ENCODE assay signal across 23 cellular contexts in genomic region chr18:39761273-39761672, GRCh38.
DNase-seq lines count a peak whose midpoint lies in the region; ATAC-seq, FAIRE-seq and TF ChIP-seq lines count a peak whose summit lies in the region.
"Had no signal": no experiment of that assay in that cellular context is flagged by ENCODE, and none has a peak within 500 bp of the region (broad histone marks: within the 10 kb centered on the region; RNA-seq: fewer than 3 reads in every experiment).

No MANE protein-coding gene starts in this region.

- no peak overlapping the region for H4K91ac ChIP-seq in trophoblast cell (ENCODE audit: low read depth, low read length)

- no peak overlapping the region for H2BK120ac ChIP-seq in trophoblast cell (ENCODE audit: insufficient read depth, low read length, poor library complexity)

- DNase-seq in mammary epithelial cell (peak; percentile 67), bronchial epithelial cell (ENCODE audit: low read depth) (peak; percentile 62), fibroblast of mammary gland (ENCODE audit: low read depth) (peak; percentile 22), trophoblast cell (peak; percentile 57 to 90), NCI-H2029 treated with DMSO at 0.1 percent for 48 hours (lab: John Stamatoyannopoulos, UW) (no peak), transverse colon (no peak)
- DNase-seq: ACHN; BE2C; C1 segment of cervical spinal cord; CD4-positive, CD25-positive, alpha-beta regulatory T cell; CD8-positive, alpha-beta memory T cell; COR-L47; DMS 273 treated with DMSO at 0.1 percent for 48 hours; DMS53; DND-41; EL; GM23248; IMR-90 had no signal

- dilution Hi-C loops in mammary epithelial cell (cut with HindIII; ENCODE audit: low sequenced_read_pairs), result no loop called here

- H3K18ac ChIP-seq in trophoblast cell (ENCODE audit: low read length), result no peak overlapping the region

- H3K9me3 ChIP-seq in mammary epithelial cell (replicated peaks; ENCODE audit: insufficient read depth, low read length) (no peaks in the 10 kb centered on the region), trophoblast cell (ENCODE audit: insufficient read depth, low read depth, low read length) (no peaks in the 10 kb centered on the region), transverse colon (no peaks in the 10 kb centered on the region)
- H3K9me3 ChIP-seq: BE2C, HAP-1 had no signal

- no peaks in the 10 kb centered on the region for H4K20me1 ChIP-seq in mammary epithelial cell (ENCODE audit: insufficient read depth, low read length)

- no peak overlapping the region for H3K23ac ChIP-seq in trophoblast cell (ENCODE audit: low read length)

- H3K4me3 ChIP-seq in mammary epithelial cell (replicated peaks in 1 of 3; ENCODE audit: insufficient read depth in 1 of 3, low read depth in 2 of 3, low read length in 3 of 3), result no peak overlapping the region
- no peak overlapping the region for H3K4me3 ChIP-seq in bronchial epithelial cell (ENCODE audit: low read depth, low read length)
- no peak overlapping the region for H3K4me3 ChIP-seq in fibroblast of mammary gland (ENCODE audit: control insufficient read depth, low read depth, low read length)
- H3K4me3 ChIP-seq in trophoblast cell (ENCODE audit: low read depth, low read length), result no peak overlapping the region
- H3K4me3 ChIP-seq in transverse colon, result no peak overlapping the region
- H3K4me3 ChIP-seq: GM23248, HAP-1 had no signal

- TF ChIP-seq CTCF in mammary epithelial cell (conservative IDR thresholded peaks at IDR 0.05 in 1 of 2, IDR thresholded peaks at IDR 0.05 in 1 of 2; ENCODE audit: extremely low read depth in 1 of 2, insufficient read depth in 1 of 2, low read depth in 1 of 2, low read length in 2 of 2) (no peak), bronchial epithelial cell (IDR thresholded peaks at IDR 0.05; ENCODE audit: insufficient read depth, low read length, severe bottlenecking) (no peak), fibroblast of mammary gland (conservative IDR thresholded peaks at IDR 0.05; ENCODE audit: control insufficient read depth, insufficient read depth, low read depth, low read length) (no peak), transverse colon (IDR thresholded peaks at IDR 0.05) (no peak)

- no peak for TF ChIP-seq EP300 in transverse colon (IDR thresholded peaks at IDR 0.05; ENCODE audit: low read depth)

- no peak for TF ChIP-seq POLR2A in transverse colon (IDR thresholded peaks at IDR 0.05)

- no peak overlapping the region for H4K12ac ChIP-seq in trophoblast cell (ENCODE audit: low read depth, low read length)

- CTCF ChIA-PET in mammary epithelial cell (lab: Charles Lee; ENCODE audit: low non-redundant PET), result no interaction called here

- in situ Hi-C loops in mammary epithelial cell (cut with MboI; ENCODE audit: low sequenced_read_pairs in 2 of 2), result no loop called here
- in situ Hi-C loops in transverse colon (cut with MboI; ENCODE audit: low pct_ligation_motif_present in 1 of 4, low pct_unique_long_range_greater_than_20kb in 1 of 4, low sequenced_read_pairs in 3 of 4), result no loop called here

- H3K4ac ChIP-seq in trophoblast cell (ENCODE audit: low read depth, low read length), result no peak overlapping the region

- H3K79me1 ChIP-seq in trophoblast cell (ENCODE audit: low read length), result no peaks in the 10 kb centered on the region

- H4K8ac ChIP-seq in trophoblast cell (ENCODE audit: low read depth, low read length), result no peak overlapping the region

- intact Hi-C loops in mammary epithelial cell (cut with micrococcal nuclease), result no loop called here
- intact Hi-C loops in transverse colon (cut with DNase I; ENCODE audit: low total_unique reads), result no loop called here

- no TSS peak for BruUV-seq in mammary epithelial cell (replicated peaks; lab: Mats Ljungman, UMichigan)

- no peak overlapping the region for H2AK5ac ChIP-seq in trophoblast cell (ENCODE audit: low read length)

- H3K4me2 ChIP-seq in mammary epithelial cell (ENCODE audit: insufficient read depth, low read depth, low read length) (no peak overlapping the region), trophoblast cell (ENCODE audit: low read length) (no peak overlapping the region)

- no peak for ATAC-seq in HG03469 (IDR thresholded peaks at IDR 0.05; ENCODE audit: unreplicated experiment)

- no peak overlapping the region for H2BK5ac ChIP-seq in trophoblast cell (ENCODE audit: low read depth, low read length, poor library complexity)

- H3K9ac ChIP-seq in mammary epithelial cell (ENCODE audit: insufficient read depth, low read length) (no peak overlapping the region), trophoblast cell (ENCODE audit: low read length) (no peak overlapping the region)
- H3K9ac ChIP-seq: GM23248 had no signal

- H3K79me2 ChIP-seq in mammary epithelial cell (ENCODE audit: insufficient read depth, low read length) (peaks cover 40% of the 10 kb centered on the region), trophoblast cell (ENCODE audit: control insufficient read depth, insufficient read depth, low read length, poor library complexity) (no peaks in the 10 kb centered on the region)

- no peak for FAIRE-seq in bronchial epithelial cell (lab: Jason Lieb, UNC)
- FAIRE-seq: A204.1, GM12891, HTR-8/SVneo had no signal

- H2BK12ac ChIP-seq in trophoblast cell (ENCODE audit: low read length), result no peak overlapping the region

- no peak overlapping the region for H2AFZ ChIP-seq in mammary epithelial cell (ENCODE audit: low read depth, low read length)
- no peak overlapping the region for H2AFZ ChIP-seq in trophoblast cell (ENCODE audit: insufficient read depth, low read length, poor library complexity)
- H2AFZ ChIP-seq: GM23248 had no signal

- H3K14ac ChIP-seq in trophoblast cell (ENCODE audit: low read length), result no peak overlapping the region

- H3K27ac ChIP-seq in mammary epithelial cell (ENCODE audit: insufficient read depth, low read depth, low read length) (no peak overlapping the region), trophoblast cell (ENCODE audit: low read depth, low read length) (no peak overlapping the region), transverse colon (no peak overlapping the region)
- H3K27ac ChIP-seq: GM23248 had no signal

- H3K4me1 ChIP-seq in mammary epithelial cell (ENCODE audit: insufficient read depth, low read length) (peaks cover 6% of the 10 kb centered on the region), trophoblast cell (ENCODE audit: control insufficient read depth in 1 of 2, insufficient read depth in 2 of 2, low read length in 2 of 2) (no peaks in the 10 kb centered on the region), transverse colon (no peaks in the 10 kb centered on the region)
- H3K4me1 ChIP-seq: BE2C had no signal

- H3K36me3 ChIP-seq in mammary epithelial cell (ENCODE audit: insufficient read depth, low read length) (peaks cover 2% of the 10 kb centered on the region), bronchial epithelial cell (ENCODE audit: control insufficient read depth, insufficient read depth, low read length) (no peaks in the 10 kb centered on the region), trophoblast cell (ENCODE audit: control insufficient read depth in 1 of 2, insufficient read depth in 2 of 2, low read length in 2 of 2) (no peaks in the 10 kb centered on the region), transverse colon (no peaks in the 10 kb centered on the region)
- H3K36me3 ChIP-seq: BE2C, HAP-1 had no signal

- WGBS in mammary epithelial cell (ENCODE audit: low coverage, missing lambda C conversion rate), result 72% methylated on average over 1 of the region's 1 CpG
- no CpG with 5 or more reads among the region's 1 CpG for WGBS in trophoblast cell (ENCODE audit: extremely low coverage, insufficient coverage, insufficient read length)
- WGBS in transverse colon (ENCODE audit: low coverage in 1 of 2), 2 donors, result 57% methylated on average over 1 of the region's 1 CpG; no CpG with 5 or more reads in 1 of the 2 donors

- H3K27me3 ChIP-seq in mammary epithelial cell (ENCODE audit: insufficient read depth, low read length), result no peaks in the 10 kb centered on the region
- H3K27me3 ChIP-seq in bronchial epithelial cell (ENCODE audit: control insufficient read depth, insufficient read depth, low read length), result no peaks in the 10 kb centered on the region
- H3K27me3 ChIP-seq in trophoblast cell (ENCODE audit: insufficient read depth, low read length), result no peaks in the 10 kb centered on the region
- no peaks in the 10 kb centered on the region for H3K27me3 ChIP-seq in transverse colon
- H3K27me3 ChIP-seq: BE2C had no signal

Comparison
In these comparisons a context has a peak if more than half of its experiments do, and no peak if none do; other contexts are left out.
1. DNase-seq: peak in mammary epithelial cell (single experiment), bronchial epithelial cell (single experiment), fibroblast of mammary gland (single experiment) and trophoblast cell (2 of 2); none in NCI-H2029 treated with DMSO at 0.1 percent for 48 hours (single experiment) and transverse colon (single experiment).